ENCODE assay signal across 1 cellular context in genomic region chr17:49987681-49988441, GRCh38.
TF ChIP-seq lines count a peak whose summit lies in the region.

No MANE protein-coding gene starts in this region.

TF ChIP-seq in HEK293, 187 proteins besides CTCF, POLR2A, EP300 and RAD21 (continued from another document):
- TF ChIP-seq KLF17 (tag by site-specific recombination; IDR thresholded peaks at IDR 0.05) (peak; percentile 50; the same call in 1 of the 2 replicates), BCL11B (tag by site-specific recombination; IDR thresholded peaks at IDR 0.05; ENCODE audit: low read depth) (no peak), ZIC2 (tag by site-specific recombination; IDR thresholded peaks at IDR 0.05) (no peak), EGR2 (tag by site-specific recombination; IDR thresholded peaks at IDR 0.05; ENCODE audit: low read depth) (peak; percentile 50), ZNF366 (tag by site-specific recombination; conservative IDR thresholded peaks at IDR 0.05) (peak; percentile 50), KLF10 (tag by site-specific recombination; IDR thresholded peaks at IDR 0.05) (no peak), FEZF1 (tag by site-specific recombination; IDR thresholded peaks at IDR 0.05) (no peak), ZNF26 (tag by site-specific recombination; IDR thresholded peaks at IDR 0.05) (no peak), INSM2 (tag by site-specific recombination; IDR thresholded peaks at IDR 0.05) (no peak)
